ENCODE assay signal across 1 cellular context in genomic region chr2:187525164-187525900, GRCh38.
TF ChIP-seq lines count a peak whose summit lies in the region.

No MANE protein-coding gene starts in this region.

TF ChIP-seq in endothelial cell of umbilical vein, 7 proteins besides CTCF, POLR2A, EP300 and RAD21:
- TF ChIP-seq JUN (IDR thresholded peaks at IDR 0.05; ENCODE audit: borderline replicate concordance, insufficient read depth, insufficient read length, low read depth) (peak; percentile 31), POLR2AphosphoS5 (IDR thresholded peaks at IDR 0.05; ENCODE audit: insufficient read depth, low read depth, low read length) (no peak), MYC (IDR thresholded peaks at IDR 0.05; ENCODE audit: low read depth, low read length) (no peak), FOS (IDR thresholded peaks at IDR 0.05; ENCODE audit: borderline replicate concordance, insufficient read depth, low read length) (no peak), EZH2 (IDR thresholded peaks at IDR 0.05; ENCODE audit: borderline replicate concordance, low read depth, low read length, severe bottlenecking) (no peak)
